In genomic region chr2:223944704-223945531, GRCh38 we compare ENCODE assay signal across 8 cellular contexts. TPM values are rescaled to one million over a fixed set of nuclear protein-coding genes. Genes with fewer than 3 reads are reported as not detected.
DNase-seq lines count a peak whose midpoint lies in the region; ATAC-seq and TF ChIP-seq lines count a peak whose summit lies in the region.

WDFY1 (minus strand) TSS chr2:223945335; CDS start chr2:223945284, 51 bp downstream.

- ATAC-seq in GM18870 (IDR thresholded peaks at IDR 0.05; ENCODE audit: unreplicated experiment) (peak; percentile 43), HG03103 (IDR thresholded peaks at IDR 0.05; ENCODE audit: low read depth, unreplicated experiment) (peak; percentile 76), WTC11 (peak; percentile 83)

- H3K4me3 ChIP-seq in AG04449 (ENCODE audit: low read depth, low read length) (peak within 1 kb of the TSS; percentile 89), cardiac fibroblast (replicated peaks in 1 of 2; ENCODE audit: low read depth in 2 of 2, low read length in 2 of 2) (peak within 1 kb of the TSS; percentile 94 to 100)

- H3K27ac Mint-ChIP-seq in WTC11 (peak within 1 kb of the TSS; percentile 68), immature natural killer cell (peak within 1 kb of the TSS; percentile 83 to 92 (median 88))

- DNase-seq in AG04449 (ENCODE audit: low read depth, low spot score) (no peak), NCI-H2227 (lab: John Stamatoyannopoulos, UW; ENCODE audit: unreplicated experiment) (peak; percentile 93), WTC11 (ENCODE audit: low spot score) (peak; percentile 86), cardiac fibroblast (ENCODE audit: low read depth in 2 of 2) (peak; percentile 86 to 94), immature natural killer cell (peak; percentile 79 to 81 (median 81)), smooth muscle cell of the brain vasculature (ENCODE audit: low read depth, low spot score) (peak; percentile 50)

- peak within 1 kb of the TSS; percentile 90 for H3K4me3 Mint-ChIP-seq in WTC11
- H3K4me3 Mint-ChIP-seq in immature natural killer cell: peak within 1 kb of the TSS; percentile 83 to 93 (median 89)

- POLR2A ChIA-PET in AG04449 (lab: Yijun Ruan, JAX): no interaction called here
- POLR2A ChIA-PET in WTC11 (lab: Charles Lee): interaction anchor here (1.1 kb wide), 1 partner anchor 10 kb away, joined by 5 read pairs; no protein-coding TSS in a partner anchor

- no peaks in the 10 kb centered on the region; the same call in 1 of the 2 replicates for H3K27me3 Mint-ChIP-seq in WTC11 (ENCODE audit: low read depth)
- peaks cover 2 to 13% (median 8%) of the 10 kb centered on the region in 3 donors for H3K27me3 Mint-ChIP-seq in immature natural killer cell (ENCODE audit: low read depth in 3 of 3)

- CTCF ChIA-PET in AG04449 (lab: Yijun Ruan, JAX): interaction anchor here (0.9 to 1.4 kb wide), 2 partner anchors 25 to 49 kb away, joined by 3 to 4 read pairs; no protein-coding TSS in a partner anchor
- CTCF ChIA-PET in WTC11 (lab: Charles Lee): no interaction called here

- TF ChIP-seq CTCF in AG04449 (IDR thresholded peaks at IDR 0.05; ENCODE audit: insufficient read depth, low read length, missing control alignments) (no peak), WTC11 (IDR thresholded peaks at IDR 0.05) (no peak), cardiac fibroblast (IDR thresholded peaks at IDR 0.05; ENCODE audit: low read depth, low read length) (no peak)

- H3K36me3 Mint-ChIP-seq in WTC11: peaks cover 6% of the 10 kb centered on the region
- H3K36me3 Mint-ChIP-seq in immature natural killer cell: peaks cover 0 to 3% (median 0%) of the 10 kb centered on the region in 3 donors

- H3K4me1 Mint-ChIP-seq in WTC11: peaks cover 55% of the 10 kb centered on the region
- peaks cover 39 to 44% of the 10 kb centered on the region in 2 donors for H3K4me1 Mint-ChIP-seq in immature natural killer cell

- no peaks in the 10 kb centered on the region for H3K9me3 Mint-ChIP-seq in WTC11
- no peaks in the 10 kb centered on the region for H3K9me3 Mint-ChIP-seq in immature natural killer cell

TF ChIP-seq in WTC11, 78 proteins besides CTCF, POLR2A, EP300 and RAD21 (continues in another document):
- TF ChIP-seq ATF1 (CRISPR knock-in tag; IDR thresholded peaks at IDR 0.05): no peak
- TF ChIP-seq USF1 (CRISPR knock-in tag; IDR thresholded peaks at IDR 0.05): peak; percentile 89
- no peak for TF ChIP-seq ZSCAN18 (CRISPR knock-in tag; IDR thresholded peaks at IDR 0.05)
- TF ChIP-seq SP1 (CRISPR knock-in tag; conservative IDR thresholded peaks at IDR 0.05): peak; percentile 90
- peak; percentile 97 for TF ChIP-seq HMGXB4 (CRISPR knock-in tag; IDR thresholded peaks at IDR 0.05)
- no peak for TF ChIP-seq OVOL2 (CRISPR knock-in tag; IDR thresholded peaks at IDR 0.05; ENCODE audit: borderline replicate concordance)
- peak; percentile 93 for TF ChIP-seq ETV6 (CRISPR knock-in tag; IDR thresholded peaks at IDR 0.05)
- 0 out of 2 replicates have a peak, but pooled peaks have one; percentile 16 for TF ChIP-seq IRF2 (CRISPR knock-in tag; IDR thresholded peaks at IDR 0.05; ENCODE audit: borderline replicate concordance, low read depth)
- peak; percentile 83; the same call in 1 of the 2 replicates for TF ChIP-seq MYBL2 (CRISPR knock-in tag; IDR thresholded peaks at IDR 0.05)
- TF ChIP-seq NFYB (CRISPR knock-in tag; conservative IDR thresholded peaks at IDR 0.05; ENCODE audit: low read depth): no peak
- TF ChIP-seq E2F4 (CRISPR knock-in tag; IDR thresholded peaks at IDR 0.05; ENCODE audit: borderline replicate concordance, low read depth): no peak; the same call in 1 of the 2 replicates
- peak; percentile 76; the same call in 1 of the 2 replicates for TF ChIP-seq TCF7 (CRISPR knock-in tag; IDR thresholded peaks at IDR 0.05; ENCODE audit: low read depth)
- TF ChIP-seq MLX (CRISPR knock-in tag; IDR thresholded peaks at IDR 0.05): no peak
- TF ChIP-seq ZNF671 (CRISPR knock-in tag; IDR thresholded peaks at IDR 0.05): no peak
- peak; percentile 93 for TF ChIP-seq FOXP4 (CRISPR knock-in tag; IDR thresholded peaks at IDR 0.05)

RNA-seq across cellular contexts. Expression of gene WDFY1, which starts in this region (rescaled TPM):
- total RNA-seq in WTC11 (2021): 63.7 to 67.3 TPM (median 66.0 TPM) in 3 replicates
- 10 to 100 TPM; 39.3 to 58.8 (median 51.0) TPM for polyA plus RNA-seq in immature natural killer cell
